Comparison of ENCODE assay signal across 8 cellular contexts in the genomic region with DNA sequence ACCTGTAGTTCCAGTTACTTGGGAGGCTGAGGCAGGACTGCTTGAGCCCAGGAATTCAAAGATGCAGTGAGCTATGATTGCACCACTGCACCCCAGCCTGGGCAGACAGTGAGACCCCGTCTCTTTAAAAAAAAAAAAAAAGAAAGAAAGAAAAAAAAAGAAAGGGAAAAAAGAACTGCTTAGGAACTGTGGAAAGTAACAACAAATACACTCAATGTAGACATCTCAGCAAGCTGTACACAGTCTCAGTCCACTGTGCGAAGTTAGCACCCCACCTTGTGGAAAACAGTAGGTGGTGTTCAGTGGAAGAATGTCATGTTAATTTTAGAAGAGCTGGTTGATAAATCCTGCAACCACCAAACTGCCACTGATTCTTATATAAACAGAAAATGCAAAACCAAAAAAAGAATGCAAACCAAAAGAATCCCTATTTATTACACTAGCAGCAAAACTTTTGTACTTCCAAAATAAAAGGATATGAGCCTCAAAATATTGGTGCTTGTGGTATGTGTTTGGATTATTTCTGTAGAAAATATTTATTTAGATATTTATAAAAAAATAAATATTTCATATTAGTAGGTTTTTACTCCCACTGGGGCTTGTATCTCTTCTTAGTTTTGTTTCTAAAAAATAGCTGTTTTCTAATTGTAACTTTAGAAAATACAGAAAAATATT. TPM values are rescaled to one million over a fixed set of nuclear protein-coding genes. Genes with fewer than 3 reads are reported as not detected.
DNase-seq lines count a peak whose midpoint lies in the region; ATAC-seq, FAIRE-seq and TF ChIP-seq lines count a peak whose summit lies in the region.

No MANE protein-coding gene starts in this region.

- no peak overlapping the region for H3K4me3 Mint-ChIP-seq in type B pancreatic cell

- peaks cover 4% of the 10 kb centered on the region for H3K36me3 Mint-ChIP-seq in type B pancreatic cell

- H3K27me3 ChIP-seq in HepG2 (ENCODE audit: control insufficient read depth in 1 of 2, insufficient read depth in 2 of 2, low read length in 2 of 2) = no peaks in the 10 kb centered on the region

- peak; percentile 88 for TF ChIP-seq RAD21 in HepG2 (CRISPR knock-in tag; IDR thresholded peaks at IDR 0.05)

- POLR2A ChIA-PET in HepG2 (lab: Yijun Ruan, JAX) = interaction anchor here (0.7 to 1.3 kb wide), 5 partner anchors 115 to 192 kb away, joined by 3 to 6 read pairs (median 4); a partner anchor contains a TSS

- no peaks in the 10 kb centered on the region for H3K9me3 ChIP-seq in HepG2 (ENCODE audit: low read length)

- no peak overlapping the region for H3K27ac ChIP-seq in HepG2 (ENCODE audit: extremely low read length, insufficient read depth, low read length)

- no peaks in the 10 kb centered on the region for H4K20me1 ChIP-seq in HepG2 (ENCODE audit: insufficient read depth, low read length)

- CTCF ChIA-PET in HepG2 (lab: Yijun Ruan, JAX; ENCODE audit: low intra/inter-chr PET ratio, low total read pairs) = interaction anchor here (3.5 to 5.2 kb wide), 2 partner anchors 116 to 187 kb away, joined by 22 to 120 read pairs; a partner anchor contains a TSS

- H3K4me1 ChIP-seq in HepG2 (ENCODE audit: insufficient read depth, low read length) = peaks cover 17% of the 10 kb centered on the region

- H3K9me3 Mint-ChIP-seq in type B pancreatic cell = no peaks in the 10 kb centered on the region

- FAIRE-seq in HepG2 (lab: Jason Lieb, UNC) = peak; percentile 67

- no peak overlapping the region for H2AFZ ChIP-seq in HepG2 (ENCODE audit: low read length)

- ATAC-seq in HG03469 (IDR thresholded peaks at IDR 0.05; ENCODE audit: unreplicated experiment) (peak; percentile 56), HepG2 (peak; percentile 94), HG03025 (IDR thresholded peaks at IDR 0.05; ENCODE audit: low FRiP score, unreplicated experiment) (no peak)

- no peak for TF ChIP-seq POLR2A in HepG2 (IDR thresholded peaks at IDR 0.05; ENCODE audit: insufficient read depth in 1 of 2, low read depth in 2 of 2, low read length in 2 of 2)

- TF ChIP-seq CTCF in HepG2 (CRISPR knock-in tag; IDR thresholded peaks at IDR 0.05) (peak; percentile 88), type B pancreatic cell (conservative IDR thresholded peaks at IDR 0.05) (peak; percentile 89)

- no peak for TF ChIP-seq EP300 in HepG2 (IDR thresholded peaks at IDR 0.05; ENCODE audit: low read depth in 2 of 2, low read length in 2 of 2)
- TF ChIP-seq EP300 in HepG2 (CRISPR knock-in tag; IDR thresholded peaks at IDR 0.05; ENCODE audit: borderline replicate concordance) = no peak

- peak; percentile 49 for DNase-seq in NCI-H345 (lab: John Stamatoyannopoulos, UW)
- no peak for DNase-seq in NCI-H345 treated with DMSO at 0.1 percent for 48 hours (lab: John Stamatoyannopoulos, UW; ENCODE audit: unreplicated experiment)
- DNase-seq in NCI-H82 treated with DMSO at 0.1 percent for 48 hours (lab: John Stamatoyannopoulos, UW; ENCODE audit: unreplicated experiment) = peak; percentile 38
- peak; percentile 86 for DNase-seq in cerebellar cortex (ENCODE audit: low spot score)
- peak; percentile 74 for DNase-seq in HepG2 (ENCODE audit: low spot score)
- DNase-seq in type B pancreatic cell (ENCODE audit: extremely low spot score, unreplicated experiment) = no peak

- no peaks in the 10 kb centered on the region for H3K79me2 ChIP-seq in HepG2 (ENCODE audit: insufficient read depth, low read length)

- H3K4me1 Mint-ChIP-seq in type B pancreatic cell (ENCODE audit: unreplicated experiment) = peaks cover 5% of the 10 kb centered on the region

- intact Hi-C loops in HepG2 (cut with micrococcal nuclease; ENCODE audit: unreplicated experiment) = loop anchor here (5.0 kb wide), 2 partner anchors 79 to 234 kb away; no protein-coding TSS in a partner anchor

- in situ Hi-C loops in HepG2 (cut with HindIII; ENCODE audit: extremely low pct_ligation_motif_present, low pct_unique_long_range_greater_than_20kb) = loop anchor here (5.0 to 25.0 kb wide), 3 partner anchors 119 to 504 kb away; a partner anchor contains a TSS

- H3K4me3 ChIP-seq in HepG2 (replicated peaks in 1 of 3; ENCODE audit: insufficient read depth in 1 of 3, low read depth in 2 of 3, low read length in 3 of 3) = no peak overlapping the region

- WGBS in HepG2 (ENCODE audit: low lambda C conversion rate) = 24% methylated on average over 2 of the region's 2 CpGs

- BruUV-seq in HepG2 (replicated peaks; lab: Mats Ljungman, UMichigan) = no TSS peak

- no peak overlapping the region for H3K4me2 ChIP-seq in HepG2 (ENCODE audit: low read depth, low read length)

- H3K36me3 ChIP-seq in HepG2 (replicated peaks in 1 of 2; ENCODE audit: control insufficient read depth in 1 of 2, insufficient read depth in 2 of 2, low read length in 2 of 2) = no peaks in the 10 kb centered on the region

- no peaks in the 10 kb centered on the region for H3K27me3 Mint-ChIP-seq in type B pancreatic cell

- H3K9ac ChIP-seq in HepG2 (ENCODE audit: insufficient read depth, low read depth, low read length) = no peak overlapping the region

- no peak overlapping the region for H3K27ac Mint-ChIP-seq in type B pancreatic cell

TF ChIP-seq in HepG2, 621 proteins besides CTCF, POLR2A, EP300 and RAD21 (continues in another document):
- TF ChIP-seq GATAD2A (CRISPR knock-in tag; IDR thresholded peaks at IDR 0.05) (0 out of 2 replicates have a peak, but pooled peaks have one; percentile 25), HCFC1 (IDR thresholded peaks at IDR 0.05; ENCODE audit: low read depth, low read length) (no peak), ZNF331 (CRISPR knock-in tag; IDR thresholded peaks at IDR 0.05) (0 out of 2 replicates have a peak, but pooled peaks have one; percentile 40), ARNT (IDR thresholded peaks at IDR 0.05) (no peak), ZNF883 (CRISPR knock-in tag; IDR thresholded peaks at IDR 0.05; ENCODE audit: not compliant biosample characterization) (no peak), FOXK1 (CRISPR knock-in tag; IDR thresholded peaks at IDR 0.05; ENCODE audit: borderline replicate concordance, low read depth) (peak; percentile 19; the same call in 1 of the 2 replicates), NFYC (CRISPR knock-in tag; IDR thresholded peaks at IDR 0.05) (no peak)
- TF ChIP-seq, protein P1, sequence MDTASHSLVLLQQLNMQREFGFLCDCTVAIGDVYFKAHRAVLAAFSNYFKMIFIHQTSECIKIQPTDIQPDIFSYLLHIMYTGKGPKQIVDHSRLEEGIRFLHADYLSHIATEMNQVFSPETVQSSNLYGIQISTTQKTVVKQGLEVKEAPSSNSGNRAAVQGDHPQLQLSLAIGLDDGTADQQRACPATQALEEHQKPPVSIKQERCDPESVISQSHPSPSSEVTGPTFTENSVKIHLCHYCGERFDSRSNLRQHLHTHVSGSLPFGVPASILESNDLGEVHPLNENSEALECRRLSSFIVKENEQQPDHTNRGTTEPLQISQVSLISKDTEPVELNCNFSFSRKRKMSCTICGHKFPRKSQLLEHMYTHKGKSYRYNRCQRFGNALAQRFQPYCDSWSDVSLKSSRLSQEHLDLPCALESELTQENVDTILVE (CRISPR knock-in tag; IDR thresholded peaks at IDR 0.05) = no peak
- TF ChIP-seq, protein P2, sequence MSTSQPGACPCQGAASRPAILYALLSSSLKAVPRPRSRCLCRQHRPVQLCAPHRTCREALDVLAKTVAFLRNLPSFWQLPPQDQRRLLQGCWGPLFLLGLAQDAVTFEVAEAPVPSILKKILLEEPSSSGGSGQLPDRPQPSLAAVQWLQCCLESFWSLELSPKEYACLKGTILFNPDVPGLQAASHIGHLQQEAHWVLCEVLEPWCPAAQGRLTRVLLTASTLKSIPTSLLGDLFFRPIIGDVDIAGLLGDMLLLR (CRISPR knock-in tag; IDR thresholded peaks at IDR 0.05) = no peak

RNA-seq across cellular contexts. Expression of a gene that starts 31.1 kb away (rescaled TPM):
- total RNA-seq in HepG2 (2016; rRNA removed; fragmentation: Illumina TruSeq; extraction: Trizol) (6.1 and 12.7 TPM in 2 replicates), type B pancreatic cell (ENCODE audit: low replicate concordance) (5.0 and 5.5 TPM in 2 replicates)
- total RNA-seq in HepG2 (2016; cell fraction: cytosol; rRNA removed; fragmentation: Illumina TruSeq; extraction: Trizol; ENCODE audit: low read depth) = 2.6 and 6.2 TPM in 2 replicates
- total RNA-seq in HepG2 (2016; cell fraction: insoluble cytoplasmic fraction; rRNA removed; fragmentation: Illumina TruSeq; extraction: Trizol) = 7.8 and 11.4 TPM in 2 replicates
- 4.5 and 4.8 TPM in 2 replicates for total RNA-seq in HepG2 (2016; cell fraction: membrane; rRNA removed; fragmentation: Illumina TruSeq; extraction: Trizol)
- total RNA-seq in HepG2 (2016; cell fraction: nucleus; rRNA removed; fragmentation: Illumina TruSeq; extraction: Trizol) = 5.6 and 13.0 TPM in 2 replicates
- polyA plus RNA-seq in HepG2 (2011; rRNA removed) = 4.5 and 5.5 TPM in 2 replicates
- 1.9 and 2.6 TPM in 2 replicates for polyA plus RNA-seq in HepG2 (2011; cell fraction: cytosol; rRNA removed)
- 1.2 and 2.2 TPM in 2 replicates for polyA plus RNA-seq in HepG2 (2011; cell fraction: nucleus; rRNA removed)
- polyA plus RNA-seq in HepG2 (2012) = 3.5 and 6.1 TPM in 2 replicates
- polyA plus RNA-seq in HepG2 (2016; cell fraction: cytosol; fragmentation: Illumina TruSeq; extraction: Trizol; ENCODE audit: low read depth) = 3.2 and 3.5 TPM in 2 replicates
- 7.9 and 10.9 TPM in 2 replicates for polyA plus RNA-seq in HepG2 (2016; cell fraction: insoluble cytoplasmic fraction; fragmentation: Illumina TruSeq; extraction: Trizol; ENCODE audit: low read depth)
- polyA plus RNA-seq in HepG2 (2016; cell fraction: membrane; fragmentation: Illumina TruSeq; extraction: Trizol; ENCODE audit: low read depth) = 4.2 and 7.1 TPM in 2 replicates
- 10.4 and 11.9 TPM in 2 replicates for polyA plus RNA-seq in HepG2 (2016; cell fraction: nucleus; fragmentation: Illumina TruSeq; extraction: Trizol; ENCODE audit: insufficient read depth, low read depth)
- 13.9 and 20.9 TPM in 2 replicates for polyA minus RNA-seq in HepG2 (2011; rRNA and poly(A)+ RNA removed; ENCODE audit: low replicate concordance)
- 0.62 and 3.3 TPM in 2 replicates for polyA minus RNA-seq in HepG2 (2011; cell fraction: cytosol; rRNA and poly(A)+ RNA removed)
- polyA minus RNA-seq in HepG2 (2011; cell fraction: nucleus; rRNA and poly(A)+ RNA removed) = 4.2 and 5.0 TPM in 2 replicates

Comparison
In these comparisons a context has a peak if more than half of its experiments do, and no peak if none do; other contexts are left out.
1. DNase-seq: peak in NCI-H345 (single experiment), NCI-H82 treated with DMSO at 0.1 percent for 48 hours (single experiment), cerebellar cortex (single experiment) and HepG2 (single experiment); none in NCI-H345 treated with DMSO at 0.1 percent for 48 hours (single experiment) and type B pancreatic cell (single experiment).